Comparison of ENCODE assay signal across 18 cellular contexts in the genomic region with DNA sequence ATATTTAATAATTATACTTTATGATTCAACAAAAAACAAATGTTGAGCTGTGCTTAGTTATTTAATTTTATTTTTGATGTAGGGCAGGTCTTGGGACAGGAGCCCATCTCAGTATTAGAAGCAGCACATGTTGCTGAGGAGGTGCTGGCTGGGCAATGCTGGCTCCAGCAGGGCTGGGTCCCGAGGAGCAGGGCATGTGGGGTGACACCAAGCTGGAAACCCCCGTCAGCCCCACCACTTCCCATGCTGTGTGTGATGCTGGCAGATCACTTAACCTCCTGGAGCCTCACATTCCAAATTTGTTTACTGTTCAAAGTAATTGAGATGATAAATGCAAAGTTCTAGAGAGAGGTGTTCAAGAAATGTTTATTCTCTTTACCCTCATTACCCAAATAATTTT.
DNase-seq lines count a peak whose midpoint lies in the region; ATAC-seq and TF ChIP-seq lines count a peak whose summit lies in the region.
"Had no signal": no experiment of that assay in that cellular context is flagged by ENCODE, and none has a peak within 500 bp of the region (broad histone marks: within the 10 kb centered on the region; RNA-seq: fewer than 3 reads in every experiment).

No MANE protein-coding gene starts in this region.

- peaks cover 10% of the 10 kb centered on the region for H3K4me1 Mint-ChIP-seq in activated CD8-positive, alpha-beta memory T cell treated with anti-CD3 and anti-CD28 coated beads, Interleukin-2, amount 10 ng/mL, durations not matched to agents 7 days and 5 days
- peaks cover 11% of the 10 kb centered on the region for H3K4me1 Mint-ChIP-seq in activated T-helper 17 cell treated with anti-CD3 and anti-CD28 coated beads, Interleukin-2, amount 50 U/mL, for 72 hours
- H3K4me1 Mint-ChIP-seq in naive thymus-derived CD4-positive, alpha-beta T cell = peaks cover 0 to 30% (median 11%) of the 10 kb centered on the region in 7 donors

- intact Hi-C loops in naive thymus-derived CD4-positive, alpha-beta T cell (cut with micrococcal nuclease) = no loop called here

- peaks cover 8% of the 10 kb centered on the region for H3K9me3 Mint-ChIP-seq in activated CD8-positive, alpha-beta memory T cell treated with anti-CD3 and anti-CD28 coated beads, Interleukin-2, amount 10 ng/mL, durations not matched to agents 7 days and 5 days (ENCODE audit: low read depth)
- H3K9me3 Mint-ChIP-seq in activated T-helper 17 cell treated with anti-CD3 and anti-CD28 coated beads, Interleukin-2, amount 50 U/mL, for 72 hours = peaks cover 4% of the 10 kb centered on the region
- H3K9me3 Mint-ChIP-seq in naive thymus-derived CD4-positive, alpha-beta T cell = peaks cover 3 to 17% (median 6%) of the 10 kb centered on the region in 11 donors

- ATAC-seq in activated CD8-positive, alpha-beta memory T cell treated with anti-CD3 and anti-CD28 coated beads, Interleukin-2, amount 10 ng/mL, durations not matched to agents 7 days and 5 days = peak; percentile 33
- ATAC-seq in HG02642 (IDR thresholded peaks at IDR 0.05; ENCODE audit: poor library complexity, unreplicated experiment) (peak; percentile 35), GM21717 (IDR thresholded peaks at IDR 0.05; ENCODE audit: unreplicated experiment) (no peak)
- peak; percentile 65 for ATAC-seq in activated T-helper 17 cell treated with anti-CD3 and anti-CD28 coated beads, Interleukin-2, amount 50 U/mL, for 72 hours (replicated peaks)
- peak; percentile 49 for ATAC-seq in naive thymus-derived CD4-positive, alpha-beta T cell
- ATAC-seq: A549 had no signal

- H3K27ac Mint-ChIP-seq in activated CD8-positive, alpha-beta memory T cell treated with anti-CD3 and anti-CD28 coated beads, Interleukin-2, amount 10 ng/mL, durations not matched to agents 7 days and 5 days = no peak overlapping the region
- H3K27ac Mint-ChIP-seq in activated T-helper 17 cell treated with anti-CD3 and anti-CD28 coated beads, Interleukin-2, amount 50 U/mL, for 72 hours = no peak overlapping the region
- no peak overlapping the region for H3K27ac Mint-ChIP-seq in naive thymus-derived CD4-positive, alpha-beta T cell
- H3K27ac Mint-ChIP-seq: CD8-positive, alpha-beta memory T cell; IgD-negative memory B cell had no signal

- CTCF ChIA-PET in activated CD8-positive, alpha-beta memory T cell treated with anti-CD3 and anti-CD28 coated beads, Interleukin-2, amount 10 ng/mL, durations not matched to agents 7 days and 5 days (lab: Charles Lee) = interaction anchor here (1.0 kb wide), 1 partner anchor 149 kb away, joined by 3 read pairs; no protein-coding TSS in a partner anchor
- CTCF ChIA-PET in naive thymus-derived CD4-positive, alpha-beta T cell (lab: Charles Lee) = no interaction called here

- TF ChIP-seq POLR2A in suprapubic skin (IDR thresholded peaks at IDR 0.05) = no peak

- POLR2A ChIA-PET in naive thymus-derived CD4-positive, alpha-beta T cell (lab: Charles Lee) = no interaction called here

- no peaks in the 10 kb centered on the region for H3K27me3 ChIP-seq in naive thymus-derived CD4-positive, alpha-beta T cell (ENCODE audit: control insufficient read depth in 2 of 2, insufficient read depth in 2 of 2, low read length in 2 of 2)
- H3K27me3 ChIP-seq in suprapubic skin = no peaks in the 10 kb centered on the region
- H3K27me3 ChIP-seq: Peyer's patch had no signal

- peaks cover 0 to 3% (median 0%) of the 10 kb centered on the region in 3 experiments for H3K9me3 ChIP-seq in naive thymus-derived CD4-positive, alpha-beta T cell (ENCODE audit: control insufficient read depth in 2 of 3, low read length in 3 of 3)
- no peaks in the 10 kb centered on the region for H3K9me3 ChIP-seq in suprapubic skin
- H3K9me3 ChIP-seq: neutrophil, Peyer's patch had no signal

- no peaks in the 10 kb centered on the region for H3K36me3 ChIP-seq in naive thymus-derived CD4-positive, alpha-beta T cell (ENCODE audit: control insufficient read depth in 2 of 3, insufficient read depth in 3 of 3, low read length in 3 of 3)
- no peaks in the 10 kb centered on the region for H3K36me3 ChIP-seq in suprapubic skin
- H3K36me3 ChIP-seq: neutrophil, Peyer's patch had no signal

- no peak for TF ChIP-seq CTCF in suprapubic skin (IDR thresholded peaks at IDR 0.05)

- H3K4me3 Mint-ChIP-seq in activated CD8-positive, alpha-beta memory T cell treated with anti-CD3 and anti-CD28 coated beads, Interleukin-2, amount 10 ng/mL, durations not matched to agents 7 days and 5 days = no peak overlapping the region
- H3K4me3 Mint-ChIP-seq in activated T-helper 17 cell treated with anti-CD3 and anti-CD28 coated beads, Interleukin-2, amount 50 U/mL, for 72 hours = no peak overlapping the region
- no peak overlapping the region for H3K4me3 Mint-ChIP-seq in naive thymus-derived CD4-positive, alpha-beta T cell
- H3K4me3 Mint-ChIP-seq: CD8-positive, alpha-beta memory T cell; central memory CD8-positive, alpha-beta T cell had no signal

- H3K27ac ChIP-seq in naive thymus-derived CD4-positive, alpha-beta T cell (ENCODE audit: low read depth, low read length) = no peak overlapping the region
- H3K27ac ChIP-seq in suprapubic skin = no peak overlapping the region
- H3K27ac ChIP-seq: A549, neutrophil had no signal

- WGBS in suprapubic skin = 31% methylated on average over 2 of the region's 2 CpGs

- no peaks in the 10 kb centered on the region for H3K4me1 ChIP-seq in naive thymus-derived CD4-positive, alpha-beta T cell (ENCODE audit: control insufficient read depth in 2 of 2, insufficient read depth in 2 of 2, low read length in 2 of 2)
- peaks cover 2% of the 10 kb centered on the region for H3K4me1 ChIP-seq in suprapubic skin
- H3K4me1 ChIP-seq: A549 had no signal

- no peaks in the 10 kb centered on the region for H3K27me3 Mint-ChIP-seq in activated CD8-positive, alpha-beta memory T cell treated with anti-CD3 and anti-CD28 coated beads, Interleukin-2, amount 10 ng/mL, durations not matched to agents 7 days and 5 days
- H3K27me3 Mint-ChIP-seq in activated T-helper 17 cell treated with anti-CD3 and anti-CD28 coated beads, Interleukin-2, amount 50 U/mL, for 72 hours = no peaks in the 10 kb centered on the region
- no peaks in the 10 kb centered on the region for H3K27me3 Mint-ChIP-seq in naive thymus-derived CD4-positive, alpha-beta T cell
- H3K27me3 Mint-ChIP-seq: CD8-positive, alpha-beta memory T cell; central memory CD8-positive, alpha-beta T cell; IgD-negative memory B cell had no signal

- no peak for DNase-seq in activated CD8-positive, alpha-beta memory T cell treated with anti-CD3 and anti-CD28 coated beads, Interleukin-2, amount 10 ng/mL, durations not matched to agents 7 days and 5 days
- no peak for DNase-seq in activated CD8-positive, alpha-beta memory T cell treated with anti-CD3 and anti-CD28 coated beads, Interleukin-2, amount 50 U/mL, for 4 hours
- no peak for DNase-seq in naive thymus-derived CD4-positive, alpha-beta T cell
- no peak for DNase-seq in suprapubic skin (ENCODE audit: low spot score in 2 of 2)
- DNase-seq in NCI-H748 (lab: John Stamatoyannopoulos, UW; ENCODE audit: unreplicated experiment) = no peak
- DNase-seq: HCEC 1CT, MV-4-11, NCI-H2107, NCI-H748 treated with DMSO at 0.1 percent for 48 hours had no signal

- no peak for TF ChIP-seq EP300 in suprapubic skin (IDR thresholded peaks at IDR 0.05)

- no peak overlapping the region for H3K4me3 ChIP-seq in naive thymus-derived CD4-positive, alpha-beta T cell (ENCODE audit: low read length)
- H3K4me3 ChIP-seq in suprapubic skin = no peak overlapping the region
- H3K4me3 ChIP-seq: A549 had no signal

- H3K36me3 Mint-ChIP-seq in activated CD8-positive, alpha-beta memory T cell treated with anti-CD3 and anti-CD28 coated beads, Interleukin-2, amount 10 ng/mL, durations not matched to agents 7 days and 5 days = peaks cover 17% of the 10 kb centered on the region
- no peaks in the 10 kb centered on the region for H3K36me3 Mint-ChIP-seq in activated T-helper 17 cell treated with anti-CD3 and anti-CD28 coated beads, Interleukin-2, amount 50 U/mL, for 72 hours (ENCODE audit: low read depth)
- peaks cover 0 to 23% (median 5%) of the 10 kb centered on the region in 5 donors for H3K36me3 Mint-ChIP-seq in naive thymus-derived CD4-positive, alpha-beta T cell
